ENCODE assay signal across 8 cellular contexts in the genomic region with DNA sequence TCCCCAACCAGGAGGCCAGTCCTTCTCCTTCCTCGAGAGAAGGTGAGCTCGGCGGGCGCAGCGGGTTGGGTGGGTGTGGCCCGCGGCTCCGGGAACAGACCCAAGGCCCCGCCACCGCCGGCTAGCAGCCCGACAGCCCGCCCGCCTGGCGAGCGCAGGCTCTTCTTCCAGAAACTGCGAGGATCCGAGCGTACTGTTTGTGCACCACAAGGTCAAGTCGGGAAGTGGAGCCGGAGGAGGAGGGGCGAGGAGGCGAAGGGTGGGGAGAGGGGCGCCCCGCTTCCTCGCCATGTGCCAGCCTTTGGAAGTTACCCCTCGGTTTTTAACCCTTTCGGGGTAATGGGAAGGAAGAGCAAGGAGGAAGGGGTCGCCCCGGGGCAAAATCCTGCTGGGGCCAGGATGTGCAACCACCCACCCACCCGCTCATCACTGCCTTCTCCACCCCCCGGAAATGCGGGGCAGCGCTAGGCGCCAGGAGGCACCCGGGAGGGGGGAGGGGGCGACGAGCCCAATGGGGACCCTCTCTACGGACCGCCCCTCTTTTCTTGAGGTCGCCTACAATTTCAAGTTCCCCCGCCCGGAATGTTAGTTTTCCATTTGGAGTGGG. TPM values are rescaled to one million over a fixed set of nuclear protein-coding genes. Genes with fewer than 3 reads are reported as not detected.
DNase-seq lines count a peak whose midpoint lies in the region; ATAC-seq and TF ChIP-seq lines count a peak whose summit lies in the region.

No MANE protein-coding gene starts in this region.

- no peak for ATAC-seq in activated naive CD8-positive, alpha-beta T cell treated with anti-CD3 and anti-CD28 coated beads, Interleukin-2, amount 10 ng/mL, durations not matched to agents 7 days and 5 days (ENCODE audit: low read depth)
- peak; percentile 41 for ATAC-seq in Right ventricle myocardium inferior
- ATAC-seq in omental fat pad (ENCODE audit: low FRiP score): peak; percentile 43

- H3K4me3 ChIP-seq in testis: peak overlapping the region; percentile 85 to 91

- H3K4me1 Mint-ChIP-seq in activated naive CD8-positive, alpha-beta T cell treated with anti-CD3 and anti-CD28 coated beads, Interleukin-2, amount 10 ng/mL, durations not matched to agents 7 days and 5 days: peaks cover 21% of the 10 kb centered on the region

- no peak for TF ChIP-seq CTCF in omental fat pad (IDR thresholded peaks at IDR 0.05)
- TF ChIP-seq CTCF in testis (IDR thresholded peaks at IDR 0.05): no peak

- WGBS in testis, 2 donors: 0 to 1% methylated on average over 37 to 40 of the region's 43 CpGs

- TF ChIP-seq POLR2A in testis (IDR thresholded peaks at IDR 0.05): no peak

- intact Hi-C loops in Right ventricle myocardium inferior (cut with DNase I) (loop anchor here (1.0 to 2.0 kb wide), 2 partner anchors 18 to 58 kb away; no protein-coding TSS in a partner anchor), testis (cut with DNase I; ENCODE audit: low total_unique reads) (loop anchor here (10.0 kb wide), 1 partner anchor 60 kb away; no protein-coding TSS in a partner anchor)

- no peaks in the 10 kb centered on the region for H3K9me3 Mint-ChIP-seq in activated naive CD8-positive, alpha-beta T cell treated with anti-CD3 and anti-CD28 coated beads, Interleukin-2, amount 10 ng/mL, durations not matched to agents 7 days and 5 days

- no peaks in the 10 kb centered on the region for H3K36me3 ChIP-seq in testis (ENCODE audit: low read depth, missing control alignments)

- POLR2A ChIA-PET in activated naive CD8-positive, alpha-beta T cell treated with anti-CD3 and anti-CD28 coated beads, Interleukin-2, amount 10 ng/mL, durations not matched to agents 7 days and 5 days (lab: Charles Lee): interaction anchor here (0.6 to 6.5 kb wide), 27 partner anchors 9 to 1516 kb away, joined by 3 to 67 read pairs (median 4); a partner anchor contains a TSS

- H3K9me3 ChIP-seq in testis: no peaks in the 10 kb centered on the region

- H3K27me3 Mint-ChIP-seq in activated naive CD8-positive, alpha-beta T cell treated with anti-CD3 and anti-CD28 coated beads, Interleukin-2, amount 10 ng/mL, durations not matched to agents 7 days and 5 days: peaks cover 14% of the 10 kb centered on the region

- peak overlapping the region; percentile 98 to 99 for H3K27ac ChIP-seq in testis

- H3K4me1 ChIP-seq in testis: peaks cover 29% of the 10 kb centered on the region

- H3K27ac Mint-ChIP-seq in activated naive CD8-positive, alpha-beta T cell treated with anti-CD3 and anti-CD28 coated beads, Interleukin-2, amount 10 ng/mL, durations not matched to agents 7 days and 5 days: peak overlapping the region; percentile 97

- no peaks in the 10 kb centered on the region for H3K27me3 ChIP-seq in testis

- DNase-seq in DMS114 treated with DMSO at 0.1 percent for 48 hours (lab: John Stamatoyannopoulos, UW; ENCODE audit: unreplicated experiment) (peak; percentile 28), HuH-7 (ENCODE audit: low spot score) (peak; percentile 62), SKM-1 treated with dmso at 0.1 percent for 144 hours (lab: John Stamatoyannopoulos, UW; ENCODE audit: unreplicated experiment) (peak; percentile 52), Right ventricle myocardium inferior (ENCODE audit: missing footprints) (peak; percentile 95), omental fat pad (ENCODE audit: low spot score) (peak; percentile 35), testis (peak; percentile 91), GM19240 (ENCODE audit: insufficient read length, low spot score) (no peak)
- peak; percentile 74 for DNase-seq in activated naive CD8-positive, alpha-beta T cell treated with anti-CD3 and anti-CD28 coated beads, Interleukin-2, amount 10 ng/mL, durations not matched to agents 7 days and 5 days

- peak overlapping the region; percentile 93 for H3K4me3 Mint-ChIP-seq in activated naive CD8-positive, alpha-beta T cell treated with anti-CD3 and anti-CD28 coated beads, Interleukin-2, amount 10 ng/mL, durations not matched to agents 7 days and 5 days

- H3K36me3 Mint-ChIP-seq in activated naive CD8-positive, alpha-beta T cell treated with anti-CD3 and anti-CD28 coated beads, Interleukin-2, amount 10 ng/mL, durations not matched to agents 7 days and 5 days: peaks cover 1% of the 10 kb centered on the region

RNA-seq across cellular contexts. Expression of a gene that starts 1.1 kb away (rescaled TPM):
- 100 to 1,000 TPM; 142 to 161 TPM for total RNA-seq in activated naive CD8-positive, alpha-beta T cell treated with anti-CD3 and anti-CD28 coated beads, Interleukin-2, amount 10 ng/mL, durations not matched to agents 7 days and 5 days
- total RNA-seq in Right ventricle myocardium inferior (24.6 TPM), omental fat pad (10 to 100 TPM; 17.8 to 72.7 (median 33.8) TPM), testis (10 to 100 TPM; 54.5 to 67.2 TPM)
- 26.0 TPM for polyA plus RNA-seq in testis (ENCODE audit: insufficient read depth, low read depth, low replicate concordance)
